ENCODE assay signal across 32 cellular contexts in the genomic region with DNA sequence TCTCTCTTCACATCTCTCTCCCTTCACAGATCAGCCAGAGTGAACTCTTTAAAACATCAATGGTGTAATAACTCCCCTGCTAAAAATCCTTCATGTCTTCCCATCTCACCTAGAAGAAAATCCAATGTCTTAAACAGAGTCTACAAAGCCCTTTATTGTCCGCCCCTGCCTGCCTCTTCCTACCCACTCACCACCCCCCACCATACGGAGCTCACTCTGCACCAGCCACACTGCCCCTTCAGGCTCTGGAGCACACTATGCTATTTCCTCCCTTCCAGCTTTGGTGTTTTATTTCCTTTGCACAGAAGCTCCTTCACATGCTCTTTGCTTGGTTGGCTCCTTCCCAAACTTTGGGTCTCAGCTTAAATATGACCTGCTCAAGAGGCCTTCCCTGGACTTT. TPM values are rescaled to one million over a fixed set of nuclear protein-coding genes. Genes with fewer than 3 reads are reported as not detected.
"Had no signal": no experiment of that assay in that cellular context is flagged by ENCODE, and none has a peak within 500 bp of the region (broad histone marks: within the 10 kb centered on the region; RNA-seq: fewer than 3 reads in every experiment).

No MANE protein-coding gene starts in this region.

- H3K4me2 ChIP-seq: hepatocyte had no signal

- H2AFZ ChIP-seq: hepatocyte had no signal

- ATAC-seq: activated CD4-positive, alpha-beta T cell treated with anti-CD3 and anti-CD28 coated beads for 36 hours; activated naive CD4-positive, alpha-beta T cell treated with anti-CD3 and anti-CD28 coated beads, Interleukin-2, amount 50 U/mL, for 72 hours; activated T-cell treated with anti-CD3 and anti-CD28 coated beads, Interleukin-2, amount 50 U/mL, for 4 hours; activated T-helper 17 cell treated with anti-CD3 and anti-CD28 coated beads, Interleukin-2, amount 50 U/mL, for 72 hours; gastrocnemius medialis; left cardiac atrium; pancreas; stimulated activated effector memory CD8-positive, alpha-beta T cell treated with anti-CD3 and anti-CD28 coated beads, Interleukin-12 subunit alpha, Interleukin-12 subunit beta, amount 100 ng/mL, for 72 hours; upper lobe of right lung had no signal

- H3K27ac Mint-ChIP-seq: activated CD4-positive, alpha-beta T cell treated with anti-CD3 and anti-CD28 coated beads for 36 hours; activated naive CD4-positive, alpha-beta T cell treated with anti-CD3 and anti-CD28 coated beads, Interleukin-2, amount 50 U/mL, for 72 hours; activated T-helper 17 cell treated with anti-CD3 and anti-CD28 coated beads, Interleukin-2, amount 50 U/mL, for 72 hours; stimulated activated effector memory CD8-positive, alpha-beta T cell treated with anti-CD3 and anti-CD28 coated beads, Interleukin-12 subunit alpha, Interleukin-12 subunit beta, amount 100 ng/mL, for 72 hours; stimulated activated naive CD8-positive, alpha-beta T cell treated with anti-CD3 and anti-CD28 coated beads, Interleukin-15, Interleukin-2, amounts not matched to agents 100 ng/mL and 50 ng/mL, for 24 hours; T-helper 2 cell treated with Interferon-gamma antibody and Interleukin-4, amounts not matched to agents 5 μg/mL and 100 μg/mL, for 36 hours had no signal

- H3K4me3 Mint-ChIP-seq: activated CD4-positive, alpha-beta T cell treated with anti-CD3 and anti-CD28 coated beads for 36 hours; activated T-cell treated with anti-CD3 and anti-CD28 coated beads, Interleukin-2, amount 50 U/mL, for 4 hours; activated T-helper 17 cell treated with anti-CD3 and anti-CD28 coated beads, Interleukin-2, amount 50 U/mL, for 72 hours; central memory CD8-positive, alpha-beta T cell; stimulated activated effector memory CD8-positive, alpha-beta T cell treated with anti-CD3 and anti-CD28 coated beads, Interleukin-12 subunit alpha, Interleukin-12 subunit beta, amount 100 ng/mL, for 72 hours; stimulated activated naive CD8-positive, alpha-beta T cell treated with anti-CD3 and anti-CD28 coated beads, Interleukin-15, Interleukin-2, amounts not matched to agents 100 ng/mL and 50 ng/mL, for 24 hours; T-helper 2 cell treated with Interferon-gamma antibody and Interleukin-4, amounts not matched to agents 5 μg/mL and 100 μg/mL, for 36 hours had no signal

- H3K4me3 ChIP-seq: gastrocnemius medialis, hepatocyte, pancreas, prostate gland, sigmoid colon, tibial artery, upper lobe of right lung had no signal

- H3K4me1 ChIP-seq: gastrocnemius medialis, pancreas, prostate gland, sigmoid colon, tibial artery, upper lobe of right lung had no signal

- DNase-seq: activated CD4-positive, alpha-beta T cell treated with anti-CD3 and anti-CD28 coated beads for 36 hours; activated CD4-positive, alpha-beta T cell treated with anti-CD3 and anti-CD28 coated beads, Interleukin-2, amount 50 U/mL, for 48 hours; activated CD4-positive, CD25-positive, alpha-beta regulatory T cell; activated CD8-positive, alpha-beta memory T cell treated with anti-CD3 and anti-CD28 coated beads, Interleukin-2, amount 50 U/mL, for 48 hours; activated T-cell treated with anti-CD3 and anti-CD28 coated beads, Interleukin-2, amount 50 U/mL, for 4 hours; anterior cingulate cortex; effector CD8-positive, alpha-beta T cell; erythroblast; gastrocnemius medialis; left cardiac atrium; mammary epithelial cell; pancreas; retina; sigmoid colon; small intestine; stimulated activated CD4-positive, alpha-beta T cell treated with anti-CD3 and anti-CD28 coated beads, Interleukin-4, amount 100 ng/mL, for 24 hours; T-helper 1 cell; tibial artery; upper lobe of right lung had no signal

- H3K9me3 ChIP-seq: gastrocnemius medialis, pancreas, prostate gland, sigmoid colon, tibial artery, upper lobe of right lung had no signal

- H3K27me3 ChIP-seq: gastrocnemius medialis, hepatocyte, pancreas, sigmoid colon had no signal

- FAIRE-seq: bronchial epithelial cell, colon, pancreas, small intestine had no signal

- H3K4me1 Mint-ChIP-seq: activated CD4-positive, alpha-beta T cell treated with anti-CD3 and anti-CD28 coated beads for 36 hours; activated T-helper 17 cell treated with anti-CD3 and anti-CD28 coated beads, Interleukin-2, amount 50 U/mL, for 72 hours; central memory CD8-positive, alpha-beta T cell; stimulated activated effector memory CD8-positive, alpha-beta T cell treated with anti-CD3 and anti-CD28 coated beads, Interleukin-12 subunit alpha, Interleukin-12 subunit beta, amount 100 ng/mL, for 72 hours had no signal

- H3K79me2 ChIP-seq: hepatocyte had no signal

- H3K36me3 Mint-ChIP-seq: activated naive CD4-positive, alpha-beta T cell treated with anti-CD3 and anti-CD28 coated beads, Interleukin-2, amount 50 U/mL, for 72 hours; stimulated activated effector memory CD8-positive, alpha-beta T cell treated with anti-CD3 and anti-CD28 coated beads, Interleukin-12 subunit alpha, Interleukin-12 subunit beta, amount 100 ng/mL, for 72 hours had no signal

- H3K27ac ChIP-seq: gastrocnemius medialis, hepatocyte, pancreas, prostate gland, sigmoid colon, tibial artery, upper lobe of right lung had no signal

- H3K9me3 Mint-ChIP-seq: activated naive CD4-positive, alpha-beta T cell treated with anti-CD3 and anti-CD28 coated beads, Interleukin-2, amount 50 U/mL, for 72 hours; activated T-cell treated with anti-CD3 and anti-CD28 coated beads, Interleukin-2, amount 50 U/mL, for 4 hours; activated T-helper 17 cell treated with anti-CD3 and anti-CD28 coated beads, Interleukin-2, amount 50 U/mL, for 72 hours; central memory CD8-positive, alpha-beta T cell; stimulated activated effector memory CD8-positive, alpha-beta T cell treated with anti-CD3 and anti-CD28 coated beads, Interleukin-12 subunit alpha, Interleukin-12 subunit beta, amount 100 ng/mL, for 72 hours; stimulated activated naive CD8-positive, alpha-beta T cell treated with anti-CD3 and anti-CD28 coated beads, Interleukin-15, Interleukin-2, amounts not matched to agents 100 ng/mL and 50 ng/mL, for 24 hours; T-helper 2 cell treated with Interferon-gamma antibody and Interleukin-4, amounts not matched to agents 5 μg/mL and 100 μg/mL, for 36 hours had no signal

- H3K36me3 ChIP-seq: gastrocnemius medialis, pancreas, prostate gland, sigmoid colon, tibial artery, upper lobe of right lung had no signal

RNA-seq across cellular contexts. Expression of a gene that starts 10.2 kb away (rescaled TPM):
- total RNA-seq: activated CD8-positive, alpha-beta memory T cell treated with anti-CD3 and anti-CD28 coated beads for 36 hours; activated naive CD4-positive, alpha-beta T cell treated with anti-CD3 and anti-CD28 coated beads, Interleukin-2, amount 50 U/mL, for 72 hours; bronchial epithelial cell; dermis microvascular lymphatic vessel endothelial cell; mammary epithelial cell had no signal
- polyA plus RNA-seq: keratinocyte, mammary epithelial cell had no signal
